19 cellular contexts compared by ENCODE assay signal in the genomic region with DNA sequence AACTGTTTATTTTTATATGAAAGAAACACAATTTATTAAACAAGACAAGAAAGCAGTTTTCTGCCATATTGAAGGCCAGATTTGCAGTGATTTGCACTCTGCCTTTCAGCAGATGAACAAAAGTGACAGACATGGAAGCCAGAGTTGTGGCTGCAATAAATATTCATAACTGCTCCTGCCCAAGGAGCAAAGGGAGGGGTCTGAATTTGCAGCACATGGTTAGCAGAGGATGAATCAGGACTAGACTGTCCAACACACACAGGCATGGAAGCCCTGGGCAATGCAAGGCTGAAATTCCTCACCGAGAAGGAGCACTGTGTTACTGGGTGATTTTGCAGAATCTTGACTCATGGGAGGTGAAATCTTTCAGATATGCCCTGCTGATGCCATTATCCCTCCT.
A peak's percentile ranks its signal among the peaks of the same experiment; 100 is the strongest.
DNase-seq lines count a peak whose midpoint lies in the region; ATAC-seq and TF ChIP-seq lines count a peak whose summit lies in the region.
"Had no signal": no experiment of that assay in that cellular context is flagged by ENCODE, and none has a peak within 500 bp of the region (broad histone marks: within the 10 kb centered on the region; RNA-seq: fewer than 3 reads in every experiment).

No MANE protein-coding gene starts in this region.

- no peaks in the 10 kb centered on the region for H3K4me1 ChIP-seq in fibroblast of lung (ENCODE audit: control insufficient read depth, extremely low read depth, insufficient read depth, low read length)

- no peak overlapping the region for H3K4me3 ChIP-seq in fibroblast of lung (replicated peaks in 1 of 4; ENCODE audit: control extremely low read depth in 1 of 4, insufficient read depth in 1 of 4, low read depth in 3 of 4, low read length in 4 of 4)

- H3K27me3 Mint-ChIP-seq in osteocyte (ENCODE audit: unreplicated experiment) (no peaks in the 10 kb centered on the region), Calu3 (ENCODE audit: unreplicated experiment) (no peaks in the 10 kb centered on the region)
- H3K27me3 Mint-ChIP-seq in stimulated activated naive B cell treated with anti-CD40 and anti-IgM and Interleukin-4, amounts not matched to agents 10 μg/mL and 1 μg/mL and 100 μg/mL, for 72 hours: no peaks in the 10 kb centered on the region
- no peaks in the 10 kb centered on the region for H3K27me3 Mint-ChIP-seq in activated T-helper 2 cell treated with anti-CD3 and anti-CD28 coated beads, Interferon-gamma antibody, Interleukin-2, Interleukin-4, amounts not matched to agents 10 μg/mL and 5 μg/mL and 100 μg/mL, durations not matched to agents 14 hours and 24 hours and 36 hours (ENCODE audit: low read depth)
- H3K27me3 Mint-ChIP-seq: stimulated activated memory B cell treated with anti-CD40 and anti-IgM and Interleukin-4, amounts not matched to agents 10 μg/mL and 1 μg/mL and 100 μg/mL, for 72 hours had no signal

- no peak overlapping the region for H3K27ac ChIP-seq in fibroblast of lung (ENCODE audit: insufficient read depth, low read length)
- H3K27ac ChIP-seq: HL-60 had no signal

- H3K27ac Mint-ChIP-seq in osteocyte (ENCODE audit: unreplicated experiment) (peak overlapping the region; percentile 8), Calu3 (ENCODE audit: unreplicated experiment) (no peak overlapping the region)
- H3K27ac Mint-ChIP-seq in stimulated activated naive B cell treated with anti-CD40 and anti-IgM and Interleukin-4, amounts not matched to agents 10 μg/mL and 1 μg/mL and 100 μg/mL, for 72 hours: no peak overlapping the region
- no peak overlapping the region for H3K27ac Mint-ChIP-seq in activated T-helper 2 cell treated with anti-CD3 and anti-CD28 coated beads, Interferon-gamma antibody, Interleukin-2, Interleukin-4, amounts not matched to agents 10 μg/mL and 5 μg/mL and 100 μg/mL, durations not matched to agents 14 hours and 24 hours and 36 hours
- H3K27ac Mint-ChIP-seq: stimulated activated memory B cell treated with anti-CD40 and anti-IgM and Interleukin-4, amounts not matched to agents 10 μg/mL and 1 μg/mL and 100 μg/mL, for 72 hours had no signal

- peak; percentile 73 for DNase-seq in EL
- peak; percentile 17 for DNase-seq in RPMI7951 (ENCODE audit: low read depth)
- peak; percentile 53 to 82 for DNase-seq in fibroblast of lung (ENCODE audit: low read depth in 2 of 2)
- no peak for DNase-seq in osteocyte (ENCODE audit: extremely low spot score, unreplicated experiment)
- no peak for DNase-seq in Calu3
- DNase-seq in stimulated activated naive B cell treated with anti-CD40 and anti-IgM and Interleukin-4, amounts not matched to agents 10 μg/mL and 1 μg/mL and 100 μg/mL, for 72 hours: no peak
- no peak for DNase-seq in activated T-helper 2 cell treated with anti-CD3 and anti-CD28 coated beads, Interferon-gamma antibody, Interleukin-2, Interleukin-4, amounts not matched to agents 10 μg/mL and 5 μg/mL and 100 μg/mL, durations not matched to agents 14 hours and 24 hours and 36 hours (ENCODE audit: low spot score)
- no peak for DNase-seq in NK-92 (lab: John Stamatoyannopoulos, UW; ENCODE audit: unreplicated experiment)
- DNase-seq: activated CD4-positive, alpha-beta T cell treated with anti-CD3 and anti-CD28 coated beads for 1 hour; activated T-cell treated with anti-CD3 and anti-CD28 coated beads, Interleukin-2, amount 50 U/mL, for 1 hour; effector CD4-positive, alpha-beta T cell; glutamatergic neuron; left cardiac atrium; NCI-H2029; right cardiac atrium; stimulated activated CD4-positive, alpha-beta T cell treated with anti-CD3 and anti-CD28 coated beads, Interleukin-4, amount 100 ng/mL, for 24 hours had no signal

- H3K9me3 Mint-ChIP-seq in osteocyte (ENCODE audit: unreplicated experiment) (no peaks in the 10 kb centered on the region), Calu3 (ENCODE audit: low read depth, unreplicated experiment) (no peaks in the 10 kb centered on the region)
- no peaks in the 10 kb centered on the region for H3K9me3 Mint-ChIP-seq in stimulated activated naive B cell treated with anti-CD40 and anti-IgM and Interleukin-4, amounts not matched to agents 10 μg/mL and 1 μg/mL and 100 μg/mL, for 72 hours
- H3K9me3 Mint-ChIP-seq in activated T-helper 2 cell treated with anti-CD3 and anti-CD28 coated beads, Interferon-gamma antibody, Interleukin-2, Interleukin-4, amounts not matched to agents 10 μg/mL and 5 μg/mL and 100 μg/mL, durations not matched to agents 14 hours and 24 hours and 36 hours: no peaks in the 10 kb centered on the region
- H3K9me3 Mint-ChIP-seq: stimulated activated memory B cell treated with anti-CD40 and anti-IgM and Interleukin-4, amounts not matched to agents 10 μg/mL and 1 μg/mL and 100 μg/mL, for 72 hours had no signal

- TF ChIP-seq CTCF in fibroblast of lung (conservative IDR thresholded peaks at IDR 0.05 in 1 of 2, IDR thresholded peaks at IDR 0.05 in 1 of 2; ENCODE audit: low read depth in 1 of 2, low read length in 2 of 2): no peak
- TF ChIP-seq CTCF in osteocyte (IDR thresholded peaks at IDR 0.05): no peak
- no peak for TF ChIP-seq CTCF in Calu3 (IDR thresholded peaks at IDR 0.05; ENCODE audit: unreplicated experiment)

- H3K4me3 Mint-ChIP-seq in osteocyte (ENCODE audit: unreplicated experiment) (no peak overlapping the region), Calu3 (ENCODE audit: low read depth, unreplicated experiment) (no peak overlapping the region)
- H3K4me3 Mint-ChIP-seq in stimulated activated naive B cell treated with anti-CD40 and anti-IgM and Interleukin-4, amounts not matched to agents 10 μg/mL and 1 μg/mL and 100 μg/mL, for 72 hours: no peak overlapping the region
- no peak overlapping the region for H3K4me3 Mint-ChIP-seq in activated T-helper 2 cell treated with anti-CD3 and anti-CD28 coated beads, Interferon-gamma antibody, Interleukin-2, Interleukin-4, amounts not matched to agents 10 μg/mL and 5 μg/mL and 100 μg/mL, durations not matched to agents 14 hours and 24 hours and 36 hours (ENCODE audit: low read depth)
- H3K4me3 Mint-ChIP-seq: stimulated activated memory B cell treated with anti-CD40 and anti-IgM and Interleukin-4, amounts not matched to agents 10 μg/mL and 1 μg/mL and 100 μg/mL, for 72 hours had no signal

- H3K36me3 ChIP-seq in fibroblast of lung (ENCODE audit: control insufficient read depth, insufficient read depth, low read length): no peaks in the 10 kb centered on the region

- CTCF ChIA-PET in Calu3 (lab: Charles Lee): no interaction called here

- no peaks in the 10 kb centered on the region for H3K27me3 ChIP-seq in fibroblast of lung (ENCODE audit: control insufficient read depth, insufficient read depth, low read length)

- no peaks in the 10 kb centered on the region for H3K9me3 ChIP-seq in fibroblast of lung (ENCODE audit: control insufficient read depth, insufficient read depth, low read depth, low read length)

- no peak for ATAC-seq in stimulated activated naive B cell treated with anti-CD40 and anti-IgM and Interleukin-4, amounts not matched to agents 10 μg/mL and 1 μg/mL and 100 μg/mL, for 72 hours (replicated peaks)
- ATAC-seq: HCT116; left cardiac atrium; right cardiac atrium; stimulated activated memory B cell treated with anti-CD40 and anti-IgM and Interleukin-4, amounts not matched to agents 10 μg/mL and 1 μg/mL and 100 μg/mL, for 72 hours had no signal

- intact Hi-C loops in Calu3 (cut with micrococcal nuclease; ENCODE audit: unreplicated experiment): no loop called here
- intact Hi-C loops in activated T-helper 2 cell treated with anti-CD3 and anti-CD28 coated beads, Interferon-gamma antibody, Interleukin-2, Interleukin-4, amounts not matched to agents 10 μg/mL and 5 μg/mL and 100 μg/mL, durations not matched to agents 14 hours and 24 hours and 36 hours (cut with micrococcal nuclease): no loop called here

- BruUV-seq in Calu3 (replicated peaks; lab: Mats Ljungman, UMichigan): no TSS peak

- H3K4me2 ChIP-seq in fibroblast of lung (ENCODE audit: extremely low read depth, insufficient read depth, low read length): no peak overlapping the region

- no peak overlapping the region for H2AFZ ChIP-seq in fibroblast of lung (ENCODE audit: low read length)

- no peaks in the 10 kb centered on the region for H4K20me1 ChIP-seq in fibroblast of lung (ENCODE audit: control insufficient read depth, extremely low read depth, insufficient read depth, low read length)

- H3K4me1 Mint-ChIP-seq in osteocyte (ENCODE audit: unreplicated experiment) (peaks cover 67% of the 10 kb centered on the region), Calu3 (ENCODE audit: low read depth, unreplicated experiment) (no peaks in the 10 kb centered on the region)
- no peaks in the 10 kb centered on the region for H3K4me1 Mint-ChIP-seq in stimulated activated naive B cell treated with anti-CD40 and anti-IgM and Interleukin-4, amounts not matched to agents 10 μg/mL and 1 μg/mL and 100 μg/mL, for 72 hours
- H3K4me1 Mint-ChIP-seq in activated T-helper 2 cell treated with anti-CD3 and anti-CD28 coated beads, Interferon-gamma antibody, Interleukin-2, Interleukin-4, amounts not matched to agents 10 μg/mL and 5 μg/mL and 100 μg/mL, durations not matched to agents 14 hours and 24 hours and 36 hours (ENCODE audit: low read depth): no peaks in the 10 kb centered on the region
- H3K4me1 Mint-ChIP-seq: stimulated activated memory B cell treated with anti-CD40 and anti-IgM and Interleukin-4, amounts not matched to agents 10 μg/mL and 1 μg/mL and 100 μg/mL, for 72 hours had no signal

- no peak overlapping the region for H3K9ac ChIP-seq in fibroblast of lung (ENCODE audit: insufficient read depth, low read length)

- no peaks in the 10 kb centered on the region for H3K79me2 ChIP-seq in fibroblast of lung (ENCODE audit: control insufficient read depth, insufficient read depth, low read length)

- H3K36me3 Mint-ChIP-seq in osteocyte (ENCODE audit: unreplicated experiment) (no peaks in the 10 kb centered on the region), Calu3 (ENCODE audit: insufficient read depth, unreplicated experiment) (no peaks in the 10 kb centered on the region)
- no peaks in the 10 kb centered on the region for H3K36me3 Mint-ChIP-seq in stimulated activated naive B cell treated with anti-CD40 and anti-IgM and Interleukin-4, amounts not matched to agents 10 μg/mL and 1 μg/mL and 100 μg/mL, for 72 hours
- H3K36me3 Mint-ChIP-seq in activated T-helper 2 cell treated with anti-CD3 and anti-CD28 coated beads, Interferon-gamma antibody, Interleukin-2, Interleukin-4, amounts not matched to agents 10 μg/mL and 5 μg/mL and 100 μg/mL, durations not matched to agents 14 hours and 24 hours and 36 hours (ENCODE audit: low read depth): no peaks in the 10 kb centered on the region
- H3K36me3 Mint-ChIP-seq: stimulated activated memory B cell treated with anti-CD40 and anti-IgM and Interleukin-4, amounts not matched to agents 10 μg/mL and 1 μg/mL and 100 μg/mL, for 72 hours had no signal

Comparison
In these comparisons a context has a peak if more than half of its experiments do, and no peak if none do; other contexts are left out.
1. DNase-seq: peak in EL (single experiment), RPMI7951 (single experiment) and fibroblast of lung (2 of 2); none in osteocyte (single experiment), Calu3 (single experiment), stimulated activated naive B cell treated with anti-CD40 and anti-IgM and Interleukin-4, amounts not matched to agents 10 μg/mL and 1 μg/mL and 100 μg/mL, for 72 hours (single experiment), activated T-helper 2 cell treated with anti-CD3 and anti-CD28 coated beads, Interferon-gamma antibody, Interleukin-2, Interleukin-4, amounts not matched to agents 10 μg/mL and 5 μg/mL and 100 μg/mL, durations not matched to agents 14 hours and 24 hours and 36 hours (single experiment) and NK-92 (single experiment).